28 cellular contexts compared by ENCODE assay signal in the genomic region with DNA sequence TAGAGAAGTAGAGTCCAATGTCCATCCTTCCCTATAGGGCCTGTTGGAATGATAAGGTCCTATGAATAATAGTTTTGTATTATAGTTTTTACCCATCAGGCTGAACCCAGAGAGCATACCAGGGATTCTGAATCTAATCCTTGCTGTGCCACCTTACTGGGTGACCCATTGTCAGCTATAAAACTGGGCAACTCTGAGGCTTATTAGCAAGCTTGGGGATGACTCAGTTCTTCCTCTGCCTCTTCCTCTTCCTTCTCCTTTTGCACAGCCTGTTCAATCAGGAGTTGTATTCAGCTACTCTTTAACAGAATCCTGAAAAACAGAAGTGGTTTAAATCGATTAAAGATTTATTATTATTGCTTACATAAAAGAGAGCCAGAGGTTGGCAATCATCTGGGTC. TPM values are rescaled to one million over a fixed set of nuclear protein-coding genes. Genes with fewer than 3 reads are reported as not detected.
"Had no signal": no experiment of that assay in that cellular context is flagged by ENCODE, and none has a peak within 500 bp of the region (broad histone marks: within the 10 kb centered on the region; RNA-seq: fewer than 3 reads in every experiment).

No MANE protein-coding gene starts in this region.

- H3K9me3 ChIP-seq: esophagus squamous epithelium, testis, upper lobe of right lung, vagina had no signal

- ATAC-seq: gastroesophageal sphincter; left colon; left ventricle myocardium superior; natural killer cell treated with Interleukin-12 subunit alpha and Interleukin-12 subunit beta and Interleukin-15 and Interleukin-18, amount 100 ng/mL, for 72 hours; stimulated activated naive B cell treated with anti-CD40 and anti-IgM and Interleukin-4, amounts not matched to agents 10 μg/mL and 1 μg/mL and 100 μg/mL, for 72 hours; stimulated activated naive CD8-positive, alpha-beta T cell treated with anti-CD3 and anti-CD28 coated beads, Interleukin-15, amount 100 ng/mL, for 72 hours; upper lobe of right lung had no signal

- H3K27me3 ChIP-seq: gastroesophageal sphincter, right atrium auricular region, sigmoid colon, testis, tibial nerve, upper lobe of right lung, vagina had no signal

- H3K36me3 ChIP-seq: esophagus squamous epithelium, gastroesophageal sphincter, right atrium auricular region, sigmoid colon, tibial nerve, upper lobe of right lung, vagina had no signal

- H3K27ac ChIP-seq: coronary artery, esophagus squamous epithelium, gastroesophageal sphincter, right atrium auricular region, sigmoid colon, skin epidermis, testis, tibial nerve, upper lobe of right lung, vagina had no signal

- H3K4me3 ChIP-seq: coronary artery, esophagus squamous epithelium, gastroesophageal sphincter, lung, right atrium auricular region, sigmoid colon, skin epidermis, testis, tibial nerve, upper lobe of right lung, vagina had no signal

- H3K4me1 ChIP-seq: esophagus squamous epithelium, gastroesophageal sphincter, right atrium auricular region, sigmoid colon, testis, tibial nerve, upper lobe of right lung, vagina had no signal

- DNase-seq: effector CD8-positive, alpha-beta T cell; esophagus squamous epithelium; foreskin fibroblast; immature natural killer cell; kidney; left colon; left ventricle myocardium superior; mesenchymal stem cell; midbrain; sigmoid colon; stimulated activated CD4-positive, alpha-beta T cell treated with anti-CD3 and anti-CD28 coated beads, Interleukin-2, amount 100 ng/mL, for 24 hours; stimulated activated CD4-positive, alpha-beta T cell treated with anti-CD3 and anti-CD28 coated beads, Interleukin-4, amount 100 ng/mL, for 4 hours; stimulated activated naive B cell treated with anti-CD40 and anti-IgM and Interleukin-4, amounts not matched to agents 10 μg/mL and 1 μg/mL and 100 μg/mL, for 72 hours; stimulated activated naive CD8-positive, alpha-beta T cell treated with anti-CD3 and anti-CD28 coated beads, Interleukin-15, amount 100 ng/mL, for 72 hours; testis; upper lobe of right lung had no signal

RNA-seq across cellular contexts. Expression of gene HEPHL1, which starts 8.9 kb away (rescaled TPM):
- total RNA-seq: dermis microvascular lymphatic vessel endothelial cell; kidney; left colon; left ventricle myocardium superior; lung; natural killer cell treated with Interleukin-12 subunit alpha and Interleukin-12 subunit beta and Interleukin-15 and Interleukin-18, amount 100 ng/mL, for 72 hours; osteocyte; posterior vena cava; right atrium auricular region; sigmoid colon; subcutaneous adipose tissue; tibial nerve; upper lobe of right lung had no signal
- polyA plus RNA-seq: immature natural killer cell, lung, sigmoid colon had no signal
